ENCODE assay signal across 7 cellular contexts in genomic region chr7:97064972-97065587, GRCh38. TPM values are rescaled to one million over a fixed set of nuclear protein-coding genes. Genes with fewer than 3 reads are reported as not detected.
DNase-seq lines count a peak whose midpoint lies in the region; ATAC-seq and TF ChIP-seq lines count a peak whose summit lies in the region.

No MANE protein-coding gene starts in this region.

- ATAC-seq in GM21360 (IDR thresholded peaks at IDR 0.05; ENCODE audit: unreplicated experiment) (peak; percentile 82), left colon (peak; percentile 46), upper lobe of left lung (ENCODE audit: low FRiP score in 2 of 2) (peak; percentile 69 to 74)

- H3K4me3 ChIP-seq in NT2/D1 (ENCODE audit: insufficient read length, low read depth): no peak overlapping the region
- H3K4me3 ChIP-seq in upper lobe of left lung: no peak overlapping the region

- H3K36me3 ChIP-seq in NT2/D1 (ENCODE audit: insufficient read depth, insufficient read length, low read length): no peaks in the 10 kb centered on the region
- no peaks in the 10 kb centered on the region for H3K36me3 ChIP-seq in upper lobe of left lung

- DNase-seq in EL (peak; percentile 43), HuH-7.5 (ENCODE audit: low spot score) (peak; percentile 27), NT2/D1 (ENCODE audit: low read depth, low spot score) (peak; percentile 62), cerebellar cortex (ENCODE audit: low spot score) (peak; percentile 58), left colon (no peak), upper lobe of left lung (no peak)

- intact Hi-C loops in left colon (cut with DNase I, micrococcal nuclease): loop anchor here in 1 of 2 donors (10.0 kb wide), 2 partner anchors 620 to 1150 kb away; no protein-coding TSS in a partner anchor

- H3K9ac ChIP-seq in NT2/D1 (ENCODE audit: insufficient read length, low read depth): no peak overlapping the region

- H3K4me1 ChIP-seq in NT2/D1 (ENCODE audit: insufficient read depth, insufficient read length) (no peaks in the 10 kb centered on the region), upper lobe of left lung (no peaks in the 10 kb centered on the region)

- H3K27me3 ChIP-seq in NT2/D1 (ENCODE audit: insufficient read depth, insufficient read length) (no peaks in the 10 kb centered on the region), upper lobe of left lung (no peaks in the 10 kb centered on the region)

- no peak overlapping the region for H3K27ac ChIP-seq in upper lobe of left lung

- no peaks in the 10 kb centered on the region for H3K9me3 ChIP-seq in NT2/D1 (ENCODE audit: insufficient read depth, low read length)
- H3K9me3 ChIP-seq in upper lobe of left lung: peaks cover 0 to under 1% (median 0%) of the 10 kb centered on the region in 4 donors

- TF ChIP-seq EP300 in upper lobe of left lung (IDR thresholded peaks at IDR 0.05): no peak

- WGBS in upper lobe of left lung, 2 donors: 43 to 45% methylated on average over 5 of the region's 5 CpGs

- no peak for TF ChIP-seq POLR2A in upper lobe of left lung (IDR thresholded peaks at IDR 0.05)

- TF ChIP-seq CTCF in upper lobe of left lung (IDR thresholded peaks at IDR 0.05): peak in 5 of 6 experiments; percentile 48 to 56 (median 51)

RNA-seq across cellular contexts. Expression of gene DLX5, which starts 40.4 kb away (rescaled TPM):
- not detected for total RNA-seq in left colon
- not detected for total RNA-seq in upper lobe of left lung

RNA-seq across cellular contexts. Expression of gene SDHAF3, which starts 52.4 kb away (rescaled TPM):
- total RNA-seq in left colon (10 to 100 TPM; 18.1 to 18.8 TPM), upper lobe of left lung (10 to 100 TPM in 1 of 6 donors, 1 to 10 TPM in 5; 2.1 to 10.3 (median 7.6) TPM)

RNA-seq across cellular contexts. Expression of gene DLX6, which starts 59.7 kb away (rescaled TPM):
- total RNA-seq in left colon (not detected), upper lobe of left lung (not detected)

Comparison
In these comparisons a context has a peak if more than half of its experiments do, and no peak if none do; other contexts are left out.
1. DNase-seq: peak in EL (single experiment), HuH-7.5 (single experiment), NT2/D1 (single experiment) and cerebellar cortex (single experiment); none in left colon (0 of 2) and upper lobe of left lung (0 of 2).
2. Peak in every context shown above with its lines, with median percentiles within 50 percentile points of each other: ATAC-seq.